8 cellular contexts compared by ENCODE assay signal in the genomic region with DNA sequence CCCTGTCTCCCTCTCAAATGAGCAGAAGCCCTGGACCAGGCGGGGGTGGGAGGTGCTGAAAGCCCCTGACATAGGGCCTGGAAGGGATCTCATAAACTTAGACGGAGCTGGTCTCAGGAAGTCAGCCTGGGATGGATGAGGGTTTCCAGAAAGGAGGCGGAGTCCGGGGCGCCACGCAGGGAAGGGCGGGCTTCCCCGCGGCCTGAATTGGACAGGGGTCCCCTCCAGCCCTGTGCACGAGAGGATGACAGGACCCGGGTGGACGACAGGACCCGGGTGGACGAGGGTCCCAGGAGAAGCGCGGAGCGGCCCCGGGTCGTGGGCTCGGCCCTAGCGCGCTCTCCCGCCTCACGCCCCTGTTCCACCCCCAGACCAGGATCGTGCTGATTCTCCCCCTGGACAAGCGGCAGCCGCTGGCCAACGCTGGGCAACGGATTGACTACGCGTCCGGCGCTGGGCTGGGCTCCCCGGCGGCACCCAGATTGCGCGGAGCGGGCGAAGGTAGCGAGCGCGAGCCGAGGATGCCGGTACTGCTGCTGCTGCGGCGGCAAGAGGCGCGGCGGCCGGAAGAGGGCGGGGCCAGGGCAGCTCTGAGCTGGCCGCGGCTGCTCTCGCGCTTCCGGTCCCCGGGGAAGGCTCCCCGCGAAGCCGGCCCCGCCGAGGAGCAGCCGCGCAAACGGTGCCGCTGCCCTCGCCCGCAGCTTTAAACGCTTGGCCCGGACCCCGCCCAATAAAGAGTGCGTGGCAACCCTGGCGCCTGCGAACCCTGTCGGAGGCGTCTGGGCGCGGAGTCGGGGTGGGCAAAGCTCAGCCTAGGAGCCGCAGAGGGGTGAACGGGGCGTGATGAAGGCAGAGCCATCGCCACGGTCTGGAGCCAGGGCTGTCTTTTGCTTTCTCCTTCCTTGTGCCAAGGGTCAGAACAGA. TPM values are rescaled to one million over a fixed set of nuclear protein-coding genes. Genes with fewer than 3 reads are reported as not detected.
DNase-seq lines count a peak whose midpoint lies in the region; ATAC-seq and TF ChIP-seq lines count a peak whose summit lies in the region.

No MANE protein-coding gene starts in this region.

- H3K9ac ChIP-seq in Loucy (ENCODE audit: low read depth, low read length, poor library complexity, severe bottlenecking) (peak overlapping the region; percentile 86), neuronal stem cell (ENCODE audit: low read depth, low read length, poor library complexity) (peak overlapping the region; percentile 99)

- H3K4me3 ChIP-seq in CD4-positive, alpha-beta memory T cell (ENCODE audit: low read length in 2 of 2) = peak overlapping the region; percentile 65 to 87
- H3K4me3 ChIP-seq in Loucy (ENCODE audit: low read length, poor library complexity, severe bottlenecking) (peak overlapping the region; percentile 76), gastroesophageal sphincter (peak overlapping the region; percentile 43 to 62), neuronal stem cell (ENCODE audit: low read length in 2 of 2) (peak overlapping the region; percentile 56 to 96)

- peak overlapping the region; percentile 77 for H2BK15ac ChIP-seq in neuronal stem cell (ENCODE audit: low read length)

- TF ChIP-seq CTCF in Loucy (conservative IDR thresholded peaks at IDR 0.05; ENCODE audit: low read length) (no peak), gastroesophageal sphincter (IDR thresholded peaks at IDR 0.05) (peak in 2 of 4 experiments; percentile 21 to 27)

- H3K9me3 ChIP-seq in CD4-positive, alpha-beta memory T cell (ENCODE audit: control insufficient read depth in 1 of 2, low read length in 2 of 2) = no peaks in the 10 kb centered on the region
- H3K9me3 ChIP-seq in Loucy (ENCODE audit: insufficient read depth, low read depth, low read length) (no peaks in the 10 kb centered on the region), gastroesophageal sphincter (no peaks in the 10 kb centered on the region), neuronal stem cell (replicated peaks in 1 of 2; ENCODE audit: control insufficient read depth in 2 of 2, insufficient read depth in 1 of 2, low read depth in 1 of 2, low read length in 2 of 2) (no peaks in the 10 kb centered on the region)

- intact Hi-C loops in CD4-positive, alpha-beta memory T cell (cut with micrococcal nuclease) = loop anchor here (1.0 kb wide), 3 partner anchors 23 to 449 kb away; partner anchors contain the start of genes E2F1 and EIF2S2

- peaks cover 0 to 3% of the 10 kb centered on the region in 2 donors for H3K36me3 Mint-ChIP-seq in CD4-positive, alpha-beta memory T cell

- ATAC-seq in GM21381 (IDR thresholded peaks at IDR 0.05; ENCODE audit: unreplicated experiment) (peak; percentile 46), gastroesophageal sphincter (peak; percentile 58)

- DNase-seq in CD4-positive, alpha-beta memory T cell = peak; percentile 80 to 84 (median 80)
- DNase-seq in SK-N-DZ (ENCODE audit: low spot score) (peak; percentile 83), neuronal stem cell (ENCODE audit: low spot score) (peak; percentile 69), superior temporal gyrus (ENCODE audit: extremely low spot score) (peak; percentile 77)
- peak; percentile 86 for DNase-seq in activated naive CD4-positive, alpha-beta T cell treated with Interleukin-2 at 50 U/mL for 16 hours

- H3K14ac ChIP-seq in neuronal stem cell (ENCODE audit: low read length) = peak overlapping the region; percentile 98

- CTCF ChIA-PET in CD4-positive, alpha-beta memory T cell (lab: Charles Lee; ENCODE audit: partially characterized antibody) = interaction anchor here (0.7 to 8.6 kb wide), 12 partner anchors 10 to 231 kb away, joined by 3 to 88 read pairs (median 4); partner anchors contain the start of gene CBFA2T2

- H3K27me3 Mint-ChIP-seq in CD4-positive, alpha-beta memory T cell = no peaks in the 10 kb centered on the region

- no peaks in the 10 kb centered on the region for H3K9me2 ChIP-seq in Loucy (replicated peaks; ENCODE audit: low read depth, low read length)

- no peak overlapping the region for H2BK120ac ChIP-seq in neuronal stem cell (ENCODE audit: low read depth, low read length)

- H2AFZ ChIP-seq in Loucy (ENCODE audit: low read length) = peak overlapping the region; percentile 76
- peak overlapping the region; percentile 85 for H2AFZ ChIP-seq in neuronal stem cell (ENCODE audit: low read length)

- TF ChIP-seq EP300 in gastroesophageal sphincter (IDR thresholded peaks at IDR 0.05) = no peak

- no peaks in the 10 kb centered on the region for H4K20me1 ChIP-seq in Loucy (ENCODE audit: insufficient read depth, low read length, poor library complexity, severe bottlenecking)

- H2BK5ac ChIP-seq in neuronal stem cell (ENCODE audit: low read length) = peak overlapping the region; percentile 91

- H3K9me3 Mint-ChIP-seq in CD4-positive, alpha-beta memory T cell = no peaks in the 10 kb centered on the region

- H4K91ac ChIP-seq in neuronal stem cell (ENCODE audit: low read depth, low read length, poor library complexity) = peak overlapping the region; percentile 9

- H3K4me3 Mint-ChIP-seq in CD4-positive, alpha-beta memory T cell = peak overlapping the region; percentile 82 to 89 (median 86)

- peak overlapping the region; percentile 99 for H3K23ac ChIP-seq in neuronal stem cell (ENCODE audit: low read depth, low read length, poor library complexity)

- peak overlapping the region; percentile 99 for H4K8ac ChIP-seq in neuronal stem cell (ENCODE audit: low read depth, low read length)

- peak overlapping the region; percentile 86 for H3K4ac ChIP-seq in neuronal stem cell (ENCODE audit: low read length)

- peak overlapping the region; percentile 4 for H2AK5ac ChIP-seq in neuronal stem cell (ENCODE audit: low read depth, low read length)

- H3K27ac ChIP-seq in CD4-positive, alpha-beta memory T cell (ENCODE audit: low read depth, low read length) = peak overlapping the region; percentile 82
- H3K27ac ChIP-seq in gastroesophageal sphincter (peak overlapping the region; percentile 41 to 93 (median 90)), neuronal stem cell (replicated peaks; ENCODE audit: low read length) (peak overlapping the region; percentile 74)

- no peaks in the 10 kb centered on the region for H3F3A ChIP-seq in Loucy (ENCODE audit: low read depth)

- H2BK12ac ChIP-seq in neuronal stem cell (ENCODE audit: low read length) = no peak overlapping the region

- peak overlapping the region; percentile 88 to 98 (median 96) for H3K27ac Mint-ChIP-seq in CD4-positive, alpha-beta memory T cell

- POLR2A ChIA-PET in CD4-positive, alpha-beta memory T cell (lab: Charles Lee; ENCODE audit: partially characterized antibody) = interaction anchor here (0.6 to 9.7 kb wide), 25 partner anchors 9 to 449 kb away, joined by 3 to 122 read pairs (median 6); partner anchors contain the start of genes CBFA2T2, CDK5RAP1, EIF2S2 and NECAB3

- H3K79me2 ChIP-seq in Loucy (ENCODE audit: insufficient read depth, low read length) = no peaks in the 10 kb centered on the region

- peaks cover 19 to 52% (median 33%) of the 10 kb centered on the region in 4 donors for H3K4me1 Mint-ChIP-seq in CD4-positive, alpha-beta memory T cell

- 0% methylated on average over 1 of the region's 84 CpGs; no CpG with 5 or more reads in 1 of the 2 donors for WGBS in gastroesophageal sphincter (ENCODE audit: low coverage in 1 of 2), 2 donors
- no CpG with 5 or more reads among the region's 84 CpGs for WGBS in neuronal stem cell (ENCODE audit: extremely low coverage in 2 of 2, insufficient read length in 2 of 2, insufficient replicate concordance in 1 of 2), 2 donors

- no peaks in the 10 kb centered on the region for H3K36me3 ChIP-seq in CD4-positive, alpha-beta memory T cell (ENCODE audit: insufficient read depth, low read length)
- H3K36me3 ChIP-seq in Loucy (ENCODE audit: insufficient read depth, low read length) = no peaks in the 10 kb centered on the region
- H3K36me3 ChIP-seq in gastroesophageal sphincter = peaks cover 0 to 28% of the 10 kb centered on the region in 2 donors
- peaks cover 0 to 20% of the 10 kb centered on the region in 2 donors for H3K36me3 ChIP-seq in neuronal stem cell (replicated peaks in 1 of 2; ENCODE audit: control insufficient read depth in 2 of 2, insufficient read depth in 2 of 2, low read length in 2 of 2)

- no peaks in the 10 kb centered on the region for H3K27me3 ChIP-seq in CD4-positive, alpha-beta memory T cell (ENCODE audit: insufficient read depth, low read length)
- H3K27me3 ChIP-seq in Loucy (ENCODE audit: insufficient read depth, low read length, poor library complexity, severe bottlenecking) (no peaks in the 10 kb centered on the region), gastroesophageal sphincter (no peaks in the 10 kb centered on the region), neuronal stem cell (ENCODE audit: control insufficient read depth in 3 of 3, insufficient read depth in 3 of 3, low read depth in 1 of 3, low read length in 3 of 3) (peaks cover 0 to 4% (median 0%) of the 10 kb centered on the region in 3 experiments)

- peak; percentile 69 to 80 for TF ChIP-seq POLR2A in gastroesophageal sphincter (IDR thresholded peaks at IDR 0.05)

- H3K79me1 ChIP-seq in neuronal stem cell (ENCODE audit: low read depth, low read length) = no peaks in the 10 kb centered on the region

- H3K18ac ChIP-seq in neuronal stem cell (ENCODE audit: low read length) = peak overlapping the region; percentile 100

- H3K4me1 ChIP-seq in CD4-positive, alpha-beta memory T cell (ENCODE audit: insufficient read depth, low read length) = peaks cover 39% of the 10 kb centered on the region
- H3K4me1 ChIP-seq in Loucy (ENCODE audit: insufficient read depth, low read length, poor library complexity, severe bottlenecking) (peaks cover 20% of the 10 kb centered on the region), gastroesophageal sphincter (peaks cover 0 to 57% (median 17%) of the 10 kb centered on the region in 3 donors), neuronal stem cell (ENCODE audit: control insufficient read depth in 2 of 2, insufficient read depth in 1 of 2, low read depth in 1 of 2, low read length in 2 of 2) (peaks cover 5 to 10% of the 10 kb centered on the region in 2 donors)

- H3K4me2 ChIP-seq in Loucy (ENCODE audit: low read depth, low read length, poor library complexity, severe bottlenecking) = peak overlapping the region; percentile 91
- peak overlapping the region; percentile 86 for H3K4me2 ChIP-seq in neuronal stem cell (ENCODE audit: insufficient read depth, low read length, poor library complexity, severe bottlenecking)

RNA-seq across cellular contexts. Expression of gene C20orf144, which starts 1.3 kb away (rescaled TPM):
- under 1 TPM; 0.61 TPM for total RNA-seq in CD4-positive, alpha-beta memory T cell
- polyA plus RNA-seq in CD4-positive, alpha-beta memory T cell = not detected
- 0.09 and 0.85 TPM in 2 replicates for polyA plus RNA-seq in SK-N-DZ (2014; cell fraction: cytosol; rRNA removed)
- not detected in 2 replicates for polyA plus RNA-seq in SK-N-DZ (2014; cell fraction: nucleus; rRNA removed)
- total RNA-seq in gastroesophageal sphincter = not detected
- polyA plus RNA-seq in neuronal stem cell (2013, experiment 1 of 2) = 0.07 TPM
- polyA plus RNA-seq in neuronal stem cell (2013, experiment 2 of 2) = 0.11 TPM

RNA-seq across cellular contexts. Expression of gene ACTL10, which starts 3.3 kb away (rescaled TPM):
- total RNA-seq in CD4-positive, alpha-beta memory T cell = 1 to 10 TPM; 5.5 to 6.0 TPM
- 1 to 10 TPM; 1.7 to 5.3 TPM for polyA plus RNA-seq in CD4-positive, alpha-beta memory T cell
- 0.80 and 1.2 TPM in 2 replicates for polyA plus RNA-seq in SK-N-DZ (2014; cell fraction: cytosol; rRNA removed)
- 0.43 and 0.94 TPM in 2 replicates for polyA plus RNA-seq in SK-N-DZ (2014; cell fraction: nucleus; rRNA removed)
- total RNA-seq in gastroesophageal sphincter = 1 to 10 TPM in 3 of 4 donors, under 1 TPM in 1; 0.54 to 2.7 (median 2.1) TPM
- 0.04 TPM for polyA plus RNA-seq in neuronal stem cell (2013, experiment 1 of 2)
- polyA plus RNA-seq in neuronal stem cell (2013, experiment 2 of 2) = 0.03 TPM

RNA-seq across cellular contexts. Expression of gene NECAB3, which starts 10.8 kb away (rescaled TPM):
- 10 to 100 TPM; 23.3 to 23.4 TPM for total RNA-seq in CD4-positive, alpha-beta memory T cell
- 1 to 10 TPM; 2.0 to 2.5 TPM for polyA plus RNA-seq in CD4-positive, alpha-beta memory T cell
- 83.8 and 101 TPM in 2 replicates for polyA plus RNA-seq in SK-N-DZ (2014; cell fraction: cytosol; rRNA removed)
- 281 and 314 TPM in 2 replicates for polyA plus RNA-seq in SK-N-DZ (2014; cell fraction: nucleus; rRNA removed)
- total RNA-seq in gastroesophageal sphincter = 10 to 100 TPM; 30.6 to 71.9 (median 52.9) TPM
- 12.9 TPM for polyA plus RNA-seq in neuronal stem cell (2013, experiment 1 of 2)
- 13.4 TPM for polyA plus RNA-seq in neuronal stem cell (2013, experiment 2 of 2)

RNA-seq across cellular contexts. Expression of gene E2F1, which starts 22.8 kb away (rescaled TPM):
- total RNA-seq in CD4-positive, alpha-beta memory T cell = 1 to 10 TPM; 2.2 to 2.6 TPM
- under 1 TPM; 0.46 to 0.89 TPM for polyA plus RNA-seq in CD4-positive, alpha-beta memory T cell
- polyA plus RNA-seq in SK-N-DZ (2014; cell fraction: cytosol; rRNA removed) = 217 and 226 TPM in 2 replicates
- polyA plus RNA-seq in SK-N-DZ (2014; cell fraction: nucleus; rRNA removed) = 524 and 528 TPM in 2 replicates
- total RNA-seq in gastroesophageal sphincter = 1 to 10 TPM in 3 of 4 donors, under 1 TPM in 1; 0.57 to 4.4 (median 1.5) TPM
- 20.5 TPM for polyA plus RNA-seq in neuronal stem cell (2013, experiment 1 of 2)
- 19.9 TPM for polyA plus RNA-seq in neuronal stem cell (2013, experiment 2 of 2)

RNA-seq across cellular contexts. Expression of gene PXMP4, which starts 56.7 kb away (rescaled TPM):
- total RNA-seq in CD4-positive, alpha-beta memory T cell = 10 to 100 TPM; 15.7 to 16.3 TPM
- 10 to 100 TPM in 1 of 2 donors, 1 to 10 TPM in 1; 6.3 to 16.4 TPM for polyA plus RNA-seq in CD4-positive, alpha-beta memory T cell
- 23.8 and 29.7 TPM in 2 replicates for polyA plus RNA-seq in SK-N-DZ (2014; cell fraction: cytosol; rRNA removed)
- polyA plus RNA-seq in SK-N-DZ (2014; cell fraction: nucleus; rRNA removed) = 10.2 and 12.1 TPM in 2 replicates
- total RNA-seq in gastroesophageal sphincter = 1 to 10 TPM; 4.4 to 8.9 (median 6.8) TPM
- 3.3 TPM for polyA plus RNA-seq in neuronal stem cell (2013, experiment 1 of 2)
- polyA plus RNA-seq in neuronal stem cell (2013, experiment 2 of 2) = 3.1 TPM

Comparison
In these comparisons a context has a peak if more than half of its experiments do, and no peak if none do; other contexts are left out.
1. Peak in every context shown above with its lines: DNase-seq, ATAC-seq, H3K4me3 ChIP-seq and H3K27ac ChIP-seq.